Comparison of ENCODE assay signal across 9 cellular contexts in the genomic region with DNA sequence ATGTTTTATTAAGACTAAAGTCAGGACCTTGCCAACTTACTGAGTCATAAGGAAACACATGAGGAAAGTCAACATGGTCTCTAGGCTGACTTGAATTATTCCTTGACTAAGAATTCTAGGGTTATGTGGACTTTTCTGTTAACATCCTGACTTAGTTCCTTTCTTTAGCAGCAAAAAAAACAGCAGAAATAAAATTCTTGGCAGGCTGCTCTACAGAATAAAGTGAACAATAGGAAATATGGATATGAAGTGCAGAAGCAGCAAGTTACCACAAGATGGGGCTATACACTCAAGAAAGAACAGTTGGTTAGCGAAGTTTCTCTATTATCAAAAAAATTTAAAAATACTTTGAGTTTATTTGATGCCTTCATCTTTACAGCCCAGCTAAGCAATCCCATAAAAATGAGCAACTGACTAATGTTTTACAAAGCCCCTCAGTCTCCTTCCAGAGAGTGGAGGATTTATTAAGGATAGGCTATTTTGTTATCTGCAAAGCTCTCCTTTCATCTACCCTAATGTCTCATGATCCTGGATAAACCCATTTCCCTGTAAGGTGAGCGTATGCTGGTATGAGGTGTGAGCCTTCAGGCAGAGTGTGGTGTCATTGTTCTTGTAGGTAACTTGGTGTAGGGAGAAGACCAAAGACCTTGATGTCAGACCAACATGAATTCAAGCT. TPM values are rescaled to one million over a fixed set of nuclear protein-coding genes. Genes with fewer than 3 reads are reported as not detected.
DNase-seq lines count a peak whose midpoint lies in the region; ATAC-seq and TF ChIP-seq lines count a peak whose summit lies in the region.
"Had no signal": no experiment of that assay in that cellular context is flagged by ENCODE, and none has a peak within 500 bp of the region (broad histone marks: within the 10 kb centered on the region; RNA-seq: fewer than 3 reads in every experiment).

No MANE protein-coding gene starts in this region.

- intact Hi-C loops in posterior vena cava (cut with DNase I), result loop anchor here in 1 of 2 donors (10.0 kb wide), 1 partner anchor 262 kb away; no protein-coding TSS in a partner anchor

- no peaks in the 10 kb centered on the region for H3K36me3 Mint-ChIP-seq in chondrocyte (ENCODE audit: low read depth)

- DNase-seq in DMS79 treated with DMSO at 0.1 percent for 48 hours (lab: John Stamatoyannopoulos, UW), result peak; percentile 74
- peak; percentile 63 for DNase-seq in NCI-H82 (lab: John Stamatoyannopoulos, UW)
- no peak for DNase-seq in chondrocyte (ENCODE audit: low spot score)
- DNase-seq in lung microvascular endothelial cell (ENCODE audit: low read depth in 2 of 2), result peak; percentile 81 to 84
- no peak for DNase-seq in posterior vena cava (ENCODE audit: low spot score)
- no peak for DNase-seq in amniotic stem cell (lab: John Stamatoyannopoulos, UW)
- DNase-seq: right cardiac atrium had no signal

- peak overlapping the region; percentile 69 for H3K27ac Mint-ChIP-seq in chondrocyte (ENCODE audit: unreplicated experiment)

- peaks cover 5% of the 10 kb centered on the region for H3K27me3 Mint-ChIP-seq in chondrocyte (ENCODE audit: low read depth)

- TF ChIP-seq CTCF in chondrocyte (IDR thresholded peaks at IDR 0.05), result peak; percentile 99

- H3K9me3 Mint-ChIP-seq in chondrocyte (ENCODE audit: low read depth), result no peaks in the 10 kb centered on the region

- peak; percentile 41 for ATAC-seq in HG03442 (IDR thresholded peaks at IDR 0.05; ENCODE audit: unreplicated experiment)
- no peak for ATAC-seq in HG02885 (IDR thresholded peaks at IDR 0.05; ENCODE audit: poor library complexity, unreplicated experiment)

- H3K4me1 Mint-ChIP-seq in chondrocyte (ENCODE audit: low read depth), result peaks cover 20% of the 10 kb centered on the region

- H3K4me3 Mint-ChIP-seq in chondrocyte (ENCODE audit: unreplicated experiment), result no peak overlapping the region

RNA-seq across cellular contexts. Expression of gene MCCC1, which starts 23.1 kb away (rescaled TPM):
- total RNA-seq in chondrocyte (17.8 to 24.1 TPM (median 23.3 TPM) in 3 replicates), lung microvascular endothelial cell (19.0 and 20.3 TPM in 2 replicates), posterior vena cava (10 to 100 TPM; 15.7 to 16.5 TPM)

RNA-seq across cellular contexts. Expression of gene LAMP3, which starts 40.1 kb away (rescaled TPM):
- total RNA-seq in chondrocyte, result 9.5 to 19.1 TPM (median 9.9 TPM) in 3 replicates
- 18.5 and 29.6 TPM in 2 replicates for total RNA-seq in lung microvascular endothelial cell
- under 1 TPM; 0.14 to 0.43 TPM for total RNA-seq in posterior vena cava

Comparison
In these comparisons a context has a peak if more than half of its experiments do, and no peak if none do; other contexts are left out.
1. DNase-seq: peak in DMS79 treated with DMSO at 0.1 percent for 48 hours (single experiment), NCI-H82 (single experiment) and lung microvascular endothelial cell (2 of 2); none in chondrocyte (single experiment), posterior vena cava (single experiment) and amniotic stem cell (single experiment).